Comparison of ENCODE assay signal across 16 cellular contexts in the genomic region with DNA sequence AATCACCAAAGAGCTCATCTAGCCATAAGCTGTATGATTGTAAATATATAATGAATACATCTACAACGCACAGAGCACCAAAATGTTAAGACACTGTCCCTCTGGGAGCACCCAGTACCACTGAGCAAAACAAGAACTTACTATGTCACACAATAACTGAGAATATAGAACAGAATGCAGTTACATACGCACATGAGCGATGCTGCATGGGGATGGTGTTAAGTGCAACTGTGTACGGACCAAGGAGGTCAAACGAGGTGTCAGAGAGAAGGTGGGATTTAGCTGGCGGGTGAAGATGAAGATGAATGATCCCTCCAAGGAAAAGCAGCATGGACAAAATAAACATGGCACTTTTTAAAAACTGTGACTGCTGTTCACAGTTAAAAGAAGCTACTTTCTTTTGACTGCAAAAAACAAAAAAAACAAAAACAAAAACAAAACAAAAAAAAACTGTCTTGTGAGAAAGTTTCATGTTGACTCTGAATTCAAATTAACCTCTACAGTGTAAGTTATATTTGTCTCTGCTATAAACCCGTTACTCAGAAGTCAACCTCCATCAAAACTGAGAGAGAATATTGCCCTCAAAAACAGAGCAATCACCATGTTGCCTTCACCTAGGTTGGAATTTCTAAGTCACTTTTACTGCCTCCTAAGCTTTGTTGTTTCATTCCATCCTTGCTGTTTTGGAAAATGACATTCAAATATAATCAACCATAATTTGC.
DNase-seq lines count a peak whose midpoint lies in the region; ATAC-seq and TF ChIP-seq lines count a peak whose summit lies in the region.
"Had no signal": no experiment of that assay in that cellular context is flagged by ENCODE, and none has a peak within 500 bp of the region (broad histone marks: within the 10 kb centered on the region; RNA-seq: fewer than 3 reads in every experiment).

No MANE protein-coding gene starts in this region.

- CTCF ChIA-PET in IMR-90 (lab: Yijun Ruan, JAX): interaction anchor here (0.7 to 1.2 kb wide), 2 partner anchors 16 to 24 kb away, joined by 3 to 4 read pairs; no protein-coding TSS in a partner anchor

- peaks cover 7% of the 10 kb centered on the region; the same call in 1 of the 2 replicates for H3K9me1 ChIP-seq in IMR-90 (ENCODE audit: insufficient read depth, low read length)

- H3K4me3 Mint-ChIP-seq in nephron progenitor cell: no peak overlapping the region
- H3K4me3 Mint-ChIP-seq: T-cell had no signal

- no peaks in the 10 kb centered on the region for H3K27me3 Mint-ChIP-seq in nephron progenitor cell (ENCODE audit: low read depth, poor library complexity)
- H3K27me3 Mint-ChIP-seq: T-cell had no signal

- no peak overlapping the region for H3K14ac ChIP-seq in IMR-90 (replicated peaks; ENCODE audit: low read depth, low read length)

- WGBS in IMR-90 (ENCODE audit: extremely low coverage in 2 of 2, insufficient read length in 1 of 2), 2 experiments: no CpG with 5 or more reads among the region's 7 CpGs

- no peak overlapping the region for H3K56ac ChIP-seq in IMR-90 (ENCODE audit: extremely low read depth, insufficient read depth, low read length)

- H4K5ac ChIP-seq in IMR-90 (ENCODE audit: low read depth, low read length): no peak overlapping the region

- no peak overlapping the region for H3K18ac ChIP-seq in IMR-90 (ENCODE audit: low read depth, low read length)

- no peak overlapping the region for H3K4ac ChIP-seq in IMR-90 (ENCODE audit: low read depth, low read length)

- H3K9me3 ChIP-seq in IMR-90 (ENCODE audit: control insufficient read depth, insufficient read depth, low read length): no peaks in the 10 kb centered on the region

- H3K4me2 ChIP-seq in IMR-90 (ENCODE audit: low read depth, low read length): no peak overlapping the region

- peaks cover 22% of the 10 kb centered on the region for H3K4me1 Mint-ChIP-seq in nephron progenitor cell

- H3K9ac ChIP-seq in IMR-90 (ENCODE audit: low read depth, low read length): no peak overlapping the region

- peaks cover 4% of the 10 kb centered on the region for H3K9me3 Mint-ChIP-seq in nephron progenitor cell
- H3K9me3 Mint-ChIP-seq: T-cell had no signal

- no peak overlapping the region for H3K27ac ChIP-seq in IMR-90 (ENCODE audit: insufficient read depth, low read length)
- H3K27ac ChIP-seq: 22Rv1, SK-N-MC had no signal

- no peak overlapping the region for H4K8ac ChIP-seq in IMR-90 (ENCODE audit: low read depth in 2 of 2, low read length in 2 of 2)

- H3K23ac ChIP-seq in IMR-90 (ENCODE audit: low read depth, low read length): 0 out of 2 replicates have a peak overlapping the region, but pooled peaks have one; percentile 63

- H3K36me3 Mint-ChIP-seq in nephron progenitor cell (ENCODE audit: low read depth): peaks cover 25% of the 10 kb centered on the region

- TF ChIP-seq RAD21 in IMR-90 (IDR thresholded peaks at IDR 0.05; ENCODE audit: low read length): no peak

- intact Hi-C loops in IMR-90 (cut with micrococcal nuclease): no loop called here

- ATAC-seq in GM21723 (IDR thresholded peaks at IDR 0.05; ENCODE audit: unreplicated experiment) (peak; percentile 52), IMR-90 (ENCODE audit: low read depth) (no peak)
- ATAC-seq: T-cell had no signal

- no peak overlapping the region for H2AFZ ChIP-seq in IMR-90 (replicated peaks; ENCODE audit: low read length, poor library complexity)

- dilution Hi-C loops in IMR-90 (cut with HindIII; ENCODE audit: low sequenced_read_pairs, unreplicated experiment): no loop called here

- POLR2A ChIA-PET in IMR-90 (lab: Charles Lee; ENCODE audit: unreplicated experiment): interaction anchor here (0.6 kb wide), 1 partner anchor 10 kb away, joined by 5 read pairs; no protein-coding TSS in a partner anchor

- H3K27me3 ChIP-seq in IMR-90 (ENCODE audit: control insufficient read depth, insufficient read depth, low read length): no peaks in the 10 kb centered on the region

- in situ Hi-C loops in IMR-90 (cut with MboI; ENCODE audit: low sequenced_read_pairs): no loop called here

- no peak overlapping the region for H2BK20ac ChIP-seq in IMR-90 (ENCODE audit: low read depth, low read length)

- H3K79me1 ChIP-seq in IMR-90 (ENCODE audit: low read depth in 1 of 2, low read length in 2 of 2): peaks cover 12 to 21% of the 10 kb centered on the region in 2 experiments

- H3K27ac Mint-ChIP-seq in nephron progenitor cell: peak overlapping the region; percentile 39
- H3K27ac Mint-ChIP-seq: T-cell had no signal

- no peak overlapping the region for H4K91ac ChIP-seq in IMR-90 (ENCODE audit: insufficient read depth, low read depth, low read length)

- peaks cover 4% of the 10 kb centered on the region; the same call in 1 of the 2 replicates for H3K36me3 ChIP-seq in IMR-90 (ENCODE audit: control insufficient read depth, insufficient read depth, low read length)

- TF ChIP-seq POLR2A in IMR-90 (IDR thresholded peaks at IDR 0.05; ENCODE audit: low read depth, low read length): no peak

- no peak overlapping the region for H2BK5ac ChIP-seq in IMR-90 (ENCODE audit: low read depth, low read length, poor library complexity, severe bottlenecking)

- H2AK9ac ChIP-seq in IMR-90 (replicated peaks; ENCODE audit: low read depth, low read length, poor library complexity): no peak overlapping the region

- H2BK120ac ChIP-seq in IMR-90 (ENCODE audit: low read depth, low read length): no peak overlapping the region

- H3K4me3 ChIP-seq in IMR-90 (ENCODE audit: insufficient read depth, low read depth, low read length): no peak overlapping the region
- H3K4me3 ChIP-seq: SK-N-MC had no signal

- TF ChIP-seq CTCF in IMR-90 (conservative IDR thresholded peaks at IDR 0.05; ENCODE audit: low read depth, low read length): no peak
- TF ChIP-seq CTCF in nephron progenitor cell (IDR thresholded peaks at IDR 0.05): no peak

- H2BK15ac ChIP-seq in IMR-90 (ENCODE audit: low read depth, low read length): no peak overlapping the region

- no peaks in the 10 kb centered on the region for H4K20me1 ChIP-seq in IMR-90 (ENCODE audit: insufficient read depth, low read length)

- H2AK5ac ChIP-seq in IMR-90 (ENCODE audit: low read depth, low read length): no peak overlapping the region

- no TSS peak for BruUV-seq in IMR-90 (replicated peaks; lab: Mats Ljungman, UMichigan)

- H3K4me1 ChIP-seq in IMR-90 (ENCODE audit: control insufficient read depth, insufficient read depth, low read length): no peaks in the 10 kb centered on the region; the same call in 1 of the 2 replicates

- peak; percentile 8 for DNase-seq in NCI-H82 (lab: John Stamatoyannopoulos, UW)
- DNase-seq in NCI-H82 treated with DMSO at 0.1 percent for 48 hours (lab: John Stamatoyannopoulos, UW; ENCODE audit: unreplicated experiment): no peak
- no peak for DNase-seq in IMR-90
- no peak for DNase-seq in nephron progenitor cell
- no peak for DNase-seq in activated CD4-positive, alpha-beta T cell treated with anti-CD3 and anti-CD28 coated beads, Interleukin-2, amount 50 U/mL, for 48 hours
- no peak for DNase-seq in NCI-H146 treated with DMSO at 0.1 percent for 48 hours (lab: John Stamatoyannopoulos, UW; ENCODE audit: unreplicated experiment)
- DNase-seq in NCI-H1048 (lab: John Stamatoyannopoulos, UW): no peak
- DNase-seq: DMS 273 treated with DMSO at 0.1 percent for 48 hours, Kasumi-1, NCI-H1436, NCI-H2081 treated with DMSO at 0.1 percent for 48 hours, NCI-H524 treated with DMSO at 0.1 percent for 48 hours, T-cell had no signal

TF ChIP-seq in IMR-90, 13 proteins besides CTCF, POLR2A, EP300 and RAD21:
- no peak for TF ChIP-seq RFX5 (IDR thresholded peaks at IDR 0.05; ENCODE audit: low read depth, low read length)
- no peak for TF ChIP-seq CEBPB (IDR thresholded peaks at IDR 0.05; ENCODE audit: low read depth, low read length)
- no peak for TF ChIP-seq RCOR1 (IDR thresholded peaks at IDR 0.05; ENCODE audit: insufficient replicate concordance, low read length)
- no peak for TF ChIP-seq FOS (IDR thresholded peaks at IDR 0.05; ENCODE audit: low read depth, low read length)
- TF ChIP-seq, protein P1, sequence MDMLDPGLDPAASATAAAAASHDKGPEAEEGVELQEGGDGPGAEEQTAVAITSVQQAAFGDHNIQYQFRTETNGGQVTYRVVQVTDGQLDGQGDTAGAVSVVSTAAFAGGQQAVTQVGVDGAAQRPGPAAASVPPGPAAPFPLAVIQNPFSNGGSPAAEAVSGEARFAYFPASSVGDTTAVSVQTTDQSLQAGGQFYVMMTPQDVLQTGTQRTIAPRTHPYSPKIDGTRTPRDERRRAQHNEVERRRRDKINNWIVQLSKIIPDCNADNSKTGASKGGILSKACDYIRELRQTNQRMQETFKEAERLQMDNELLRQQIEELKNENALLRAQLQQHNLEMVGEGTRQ (IDR thresholded peaks at IDR 0.05; ENCODE audit: low read depth, low read length): no peak
- no peak for TF ChIP-seq NFE2L2 (IDR thresholded peaks at IDR 0.05; ENCODE audit: low read depth, low read length)
- TF ChIP-seq, protein P2, sequence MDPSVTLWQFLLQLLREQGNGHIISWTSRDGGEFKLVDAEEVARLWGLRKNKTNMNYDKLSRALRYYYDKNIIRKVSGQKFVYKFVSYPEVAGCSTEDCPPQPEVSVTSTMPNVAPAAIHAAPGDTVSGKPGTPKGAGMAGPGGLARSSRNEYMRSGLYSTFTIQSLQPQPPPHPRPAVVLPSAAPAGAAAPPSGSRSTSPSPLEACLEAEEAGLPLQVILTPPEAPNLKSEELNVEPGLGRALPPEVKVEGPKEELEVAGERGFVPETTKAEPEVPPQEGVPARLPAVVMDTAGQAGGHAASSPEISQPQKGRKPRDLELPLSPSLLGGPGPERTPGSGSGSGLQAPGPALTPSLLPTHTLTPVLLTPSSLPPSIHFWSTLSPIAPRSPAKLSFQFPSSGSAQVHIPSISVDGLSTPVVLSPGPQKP (IDR thresholded peaks at IDR 0.05; ENCODE audit: borderline replicate concordance, low read depth, low read length): no peak
TF ChIP-seq in IMR-90: peak in this region for 0.
